In genomic region chr7:33981221-33981620, GRCh38 we compare ENCODE assay signal across 1 cellular context.
TF ChIP-seq lines count a peak whose summit lies in the region.

No MANE protein-coding gene starts in this region.

TF ChIP-seq in IMR-90, 13 proteins besides CTCF, POLR2A, EP300 and RAD21:
- TF ChIP-seq RCOR1 (IDR thresholded peaks at IDR 0.05; ENCODE audit: insufficient replicate concordance, low read length) = no peak
- no peak for TF ChIP-seq CHD1 (IDR thresholded peaks at IDR 0.05; ENCODE audit: low read depth, low read length)
- no peak for TF ChIP-seq MAZ (IDR thresholded peaks at IDR 0.05; ENCODE audit: borderline replicate concordance, low read depth, low read length)
- TF ChIP-seq BHLHE40 (IDR thresholded peaks at IDR 0.05; ENCODE audit: low read depth, low read length) = no peak
- TF ChIP-seq MAFK (IDR thresholded peaks at IDR 0.05; ENCODE audit: low read depth, low read length) = no peak
- TF ChIP-seq RFX5 (IDR thresholded peaks at IDR 0.05; ENCODE audit: low read depth, low read length) = no peak
- TF ChIP-seq SMC3 (IDR thresholded peaks at IDR 0.05; ENCODE audit: low read depth, low read length) = no peak
- no peak for TF ChIP-seq NFE2L2 (IDR thresholded peaks at IDR 0.05; ENCODE audit: low read depth, low read length)
- no peak for TF ChIP-seq ELK1 (IDR thresholded peaks at IDR 0.05; ENCODE audit: borderline replicate concordance, low read depth, low read length)
- TF ChIP-seq USF2 (IDR thresholded peaks at IDR 0.05; ENCODE audit: low read depth, low read length) = no peak
- no peak for TF ChIP-seq MXI1 (IDR thresholded peaks at IDR 0.05; ENCODE audit: borderline replicate concordance, low read depth, low read length)
- TF ChIP-seq CEBPB (IDR thresholded peaks at IDR 0.05; ENCODE audit: low read depth, low read length) = no peak
- TF ChIP-seq FOS (IDR thresholded peaks at IDR 0.05; ENCODE audit: low read depth, low read length) = no peak
TF ChIP-seq in IMR-90: peak in this region for 0.
